19 cellular contexts compared by ENCODE assay signal in the genomic region with DNA sequence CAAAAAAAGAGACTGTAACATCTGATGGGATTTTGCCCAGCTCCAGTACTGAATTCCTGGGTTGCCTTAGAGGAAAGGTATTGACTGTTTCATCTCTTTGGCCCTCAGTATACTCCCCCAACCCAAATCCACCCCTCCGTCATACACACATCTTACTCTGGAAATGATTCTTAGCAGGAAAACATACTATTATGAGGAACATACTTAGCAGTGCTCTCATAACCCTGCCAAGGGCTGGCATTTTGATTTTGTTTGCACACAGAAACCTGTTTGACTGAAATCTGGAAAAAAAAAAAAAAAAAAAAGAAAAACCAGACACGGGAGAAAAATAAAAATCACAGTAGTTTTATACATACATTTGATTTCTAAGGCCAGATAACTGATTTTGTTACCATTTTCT. TPM values are rescaled to one million over a fixed set of nuclear protein-coding genes. Genes with fewer than 3 reads are reported as not detected.
DNase-seq lines count a peak whose midpoint lies in the region; ATAC-seq, FAIRE-seq and TF ChIP-seq lines count a peak whose summit lies in the region.
"Had no signal": no experiment of that assay in that cellular context is flagged by ENCODE, and none has a peak within 500 bp of the region (broad histone marks: within the 10 kb centered on the region; RNA-seq: fewer than 3 reads in every experiment).

No MANE protein-coding gene starts in this region.

- no TSS peak for BruUV-seq in HepG2 (replicated peaks; lab: Mats Ljungman, UMichigan)

- intact Hi-C loops in HepG2 (cut with micrococcal nuclease; ENCODE audit: unreplicated experiment) (no loop called here), prostate gland (cut with DNase I) (no loop called here)

- TF ChIP-seq POLR2A in HepG2 (IDR thresholded peaks at IDR 0.05; ENCODE audit: insufficient read depth in 1 of 2, low read depth in 2 of 2, low read length in 2 of 2) (no peak), prostate gland (IDR thresholded peaks at IDR 0.05) (no peak)

- TF ChIP-seq EP300 in HepG2 (IDR thresholded peaks at IDR 0.05; ENCODE audit: low read depth in 2 of 2, low read length in 2 of 2) (no peak), HepG2 (CRISPR knock-in tag; IDR thresholded peaks at IDR 0.05; ENCODE audit: borderline replicate concordance) (no peak)

- in situ Hi-C loops in HepG2 (cut with HindIII; ENCODE audit: extremely low pct_ligation_motif_present, low pct_unique_long_range_greater_than_20kb), result no loop called here

- no peaks in the 10 kb centered on the region for H3K79me2 ChIP-seq in HepG2 (ENCODE audit: insufficient read depth, low read length)
- no peaks in the 10 kb centered on the region for H3K79me2 ChIP-seq in smooth muscle cell (ENCODE audit: low read depth)

- H2AFZ ChIP-seq in HepG2 (ENCODE audit: low read length), result no peak overlapping the region
- H2AFZ ChIP-seq in smooth muscle cell (ENCODE audit: low read depth), result no peak overlapping the region

- H3K9me3 ChIP-seq in liver (ENCODE audit: control insufficient read depth in 4 of 4, low read length in 3 of 4) (no peaks in the 10 kb centered on the region), HepG2 (ENCODE audit: low read length) (no peaks in the 10 kb centered on the region), prostate gland (no peaks in the 10 kb centered on the region), smooth muscle cell (replicated peaks; ENCODE audit: low read depth) (no peaks in the 10 kb centered on the region)
- H3K9me3 ChIP-seq: BLaER1 had no signal

- POLR2A ChIA-PET in HepG2 (lab: Yijun Ruan, JAX), result no interaction called here

- H3K36me3 ChIP-seq in liver (ENCODE audit: control insufficient read depth in 4 of 4, insufficient read depth in 3 of 4, low read depth in 1 of 4, low read length in 3 of 4) (no peaks in the 10 kb centered on the region), HepG2 (replicated peaks in 1 of 2; ENCODE audit: control insufficient read depth in 1 of 2, insufficient read depth in 2 of 2, low read length in 2 of 2) (no peaks in the 10 kb centered on the region), prostate gland (no peaks in the 10 kb centered on the region), smooth muscle cell (ENCODE audit: low read depth) (no peaks in the 10 kb centered on the region)
- H3K36me3 ChIP-seq: BLaER1 had no signal

- no peaks in the 10 kb centered on the region for H4K20me1 ChIP-seq in HepG2 (ENCODE audit: insufficient read depth, low read length)
- no peaks in the 10 kb centered on the region for H4K20me1 ChIP-seq in smooth muscle cell (ENCODE audit: low read depth)
- H4K20me1 ChIP-seq: BLaER1 had no signal

- DNase-seq in HepG2 (ENCODE audit: low spot score) (no peak), left lobe of liver (ENCODE audit: low spot score) (no peak), prostate gland (ENCODE audit: low spot score) (peak; percentile 32), smooth muscle cell (lab: John Stamatoyannopoulos, UW; ENCODE audit: unreplicated experiment) (no peak), amygdala (lab: John Stamatoyannopoulos, UW) (no peak)
- DNase-seq: 8988T; CD8-positive, alpha-beta T cell; DMS 273 treated with DMSO at 0.1 percent for 48 hours; DMS53; DND-41; EL; H9; KG1 had no signal

- CTCF ChIA-PET in HepG2 (lab: Yijun Ruan, JAX; ENCODE audit: low intra/inter-chr PET ratio, low total read pairs), result no interaction called here

- no peak for ATAC-seq in HepG2
- ATAC-seq in left lobe of liver, result peak; percentile 21
- no peak for ATAC-seq in GM18519 (IDR thresholded peaks at IDR 0.05; ENCODE audit: low FRiP score, unreplicated experiment)
- ATAC-seq: CD8-positive, alpha-beta T cell had no signal

- no peak for TF ChIP-seq CTCF in liver (IDR thresholded peaks at IDR 0.05; ENCODE audit: low read depth, low read length, missing input control)
- TF ChIP-seq CTCF in HepG2 (CRISPR knock-in tag; IDR thresholded peaks at IDR 0.05), result no peak
- TF ChIP-seq CTCF in prostate gland (IDR thresholded peaks at IDR 0.05), result no peak
- TF ChIP-seq CTCF in smooth muscle cell (IDR thresholded peaks at IDR 0.05; ENCODE audit: borderline replicate concordance, insufficient read depth, poor library complexity, severe bottlenecking), result no peak

- no peak overlapping the region for H3K4me3 ChIP-seq in liver (ENCODE audit: low read depth in 1 of 3, low read length in 3 of 3)
- no peak overlapping the region for H3K4me3 ChIP-seq in HepG2 (replicated peaks in 1 of 3; ENCODE audit: insufficient read depth in 1 of 3, low read depth in 2 of 3, low read length in 3 of 3)
- no peak overlapping the region for H3K4me3 ChIP-seq in prostate gland
- H3K4me3 ChIP-seq in smooth muscle cell, result no peak overlapping the region
- H3K4me3 ChIP-seq: BLaER1 had no signal

- peaks cover 2 to 29% (median 26%) of the 10 kb centered on the region in 4 donors for H3K4me1 ChIP-seq in liver (ENCODE audit: control insufficient read depth in 4 of 4, insufficient read depth in 4 of 4, low read length in 3 of 4)
- no peaks in the 10 kb centered on the region for H3K4me1 ChIP-seq in HepG2 (ENCODE audit: insufficient read depth, low read length)
- no peaks in the 10 kb centered on the region for H3K4me1 ChIP-seq in prostate gland (replicated peaks)
- no peaks in the 10 kb centered on the region for H3K4me1 ChIP-seq in smooth muscle cell (ENCODE audit: low read depth)
- H3K4me1 ChIP-seq: BLaER1 had no signal

- no peaks in the 10 kb centered on the region for H3F3A ChIP-seq in smooth muscle cell (ENCODE audit: low read depth)

- FAIRE-seq in HepG2 (lab: Jason Lieb, UNC), result no peak
- FAIRE-seq: G401.6, GM12891, H1 had no signal

- H3K27me3 ChIP-seq in liver (ENCODE audit: control insufficient read depth in 4 of 4, insufficient read depth in 4 of 4, low read length in 3 of 4) (peaks cover 0 to 2% (median 0%) of the 10 kb centered on the region in 4 donors), HepG2 (ENCODE audit: control insufficient read depth in 1 of 2, insufficient read depth in 2 of 2, low read length in 2 of 2) (no peaks in the 10 kb centered on the region), prostate gland (replicated peaks; ENCODE audit: insufficient read depth) (no peaks in the 10 kb centered on the region), smooth muscle cell (ENCODE audit: low read depth) (no peaks in the 10 kb centered on the region)
- H3K27me3 ChIP-seq: BLaER1 had no signal

- WGBS in liver, result 45% methylated on average over 2 of the region's 2 CpGs
- 25% methylated on average over 2 of the region's 2 CpGs for WGBS in HepG2 (ENCODE audit: low lambda C conversion rate)
- WGBS in prostate gland, result 52% methylated on average over 2 of the region's 2 CpGs
- WGBS in smooth muscle cell (ENCODE audit: low lambda C conversion rate), result 73% methylated on average over 2 of the region's 2 CpGs

- H3K4me2 ChIP-seq in HepG2 (ENCODE audit: low read depth, low read length) (no peak overlapping the region), smooth muscle cell (no peak overlapping the region)
- H3K4me2 ChIP-seq: BLaER1 had no signal

- H3K9ac ChIP-seq in liver (ENCODE audit: low read depth in 1 of 2, low read length in 2 of 2) (peak overlapping the region in 1 of 2 donors; percentile 31), HepG2 (ENCODE audit: insufficient read depth, low read depth, low read length) (no peak overlapping the region), smooth muscle cell (ENCODE audit: low read depth) (no peak overlapping the region)
- H3K9ac ChIP-seq: BLaER1 had no signal

- TF ChIP-seq RAD21 in liver (IDR thresholded peaks at IDR 0.05) (no peak), HepG2 (CRISPR knock-in tag; IDR thresholded peaks at IDR 0.05) (no peak)

- H3K27ac ChIP-seq in liver (ENCODE audit: low read depth in 1 of 2, low read length in 2 of 2), result peak overlapping the region; percentile 68 to 77
- H3K27ac ChIP-seq in HepG2 (ENCODE audit: extremely low read length, insufficient read depth, low read length), result no peak overlapping the region
- H3K27ac ChIP-seq in prostate gland, result no peak overlapping the region
- H3K27ac ChIP-seq in smooth muscle cell (ENCODE audit: low read depth), result no peak overlapping the region
- H3K27ac ChIP-seq: BLaER1 had no signal

TF ChIP-seq in liver, 16 proteins besides CTCF, POLR2A, EP300 and RAD21 (continues in another document):
- TF ChIP-seq, protein P1, sequence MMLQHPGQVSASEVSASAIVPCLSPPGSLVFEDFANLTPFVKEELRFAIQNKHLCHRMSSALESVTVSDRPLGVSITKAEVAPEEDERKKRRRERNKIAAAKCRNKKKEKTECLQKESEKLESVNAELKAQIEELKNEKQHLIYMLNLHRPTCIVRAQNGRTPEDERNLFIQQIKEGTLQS (IDR thresholded peaks at IDR 0.05), result no peak

TF ChIP-seq in HepG2, 621 proteins besides CTCF, POLR2A, EP300 and RAD21 (continues in another document):
- no peak for TF ChIP-seq MEIS1 (CRISPR knock-in tag; IDR thresholded peaks at IDR 0.05; ENCODE audit: borderline replicate concordance)

RNA-seq across cellular contexts. Expression of a gene that starts 19.4 kb away (rescaled TPM):
- total RNA-seq in liver (10 to 100 TPM in 1 of 2 donors, 1 to 10 TPM in 1; 2.8 to 67.4 TPM), HepG2 (2016; rRNA removed; fragmentation: Illumina TruSeq; extraction: Trizol) (not detected in 2 replicates), left lobe of liver (74.4 TPM), prostate gland (100 to 1,000 TPM in 1 of 2 donors, 10 to 100 TPM in 1; 77.4 to 119 TPM), smooth muscle cell (2.4 and 2.7 TPM in 2 replicates)
- polyA plus RNA-seq in liver (10 to 100 TPM; 11.9 to 33.9 TPM), HepG2 (2011; rRNA removed) (not detected in 2 replicates), smooth muscle cell (0.72 and 1.3 TPM in 2 replicates)
- not detected in 2 replicates for total RNA-seq in HepG2 (2016; cell fraction: cytosol; rRNA removed; fragmentation: Illumina TruSeq; extraction: Trizol; ENCODE audit: low read depth)
- not detected in 2 replicates for total RNA-seq in HepG2 (2016; cell fraction: insoluble cytoplasmic fraction; rRNA removed; fragmentation: Illumina TruSeq; extraction: Trizol)
- not detected in 2 replicates for total RNA-seq in HepG2 (2016; cell fraction: membrane; rRNA removed; fragmentation: Illumina TruSeq; extraction: Trizol)
- not detected in 2 replicates for total RNA-seq in HepG2 (2016; cell fraction: nucleus; rRNA removed; fragmentation: Illumina TruSeq; extraction: Trizol)
- not detected in 2 replicates for polyA plus RNA-seq in HepG2 (2011; cell fraction: cytosol; rRNA removed)
- not detected in 2 replicates for polyA plus RNA-seq in HepG2 (2011; cell fraction: nucleus; rRNA removed)
- not detected in 2 replicates for polyA plus RNA-seq in HepG2 (2012)
- not detected in 2 replicates for polyA plus RNA-seq in HepG2 (2016; cell fraction: cytosol; fragmentation: Illumina TruSeq; extraction: Trizol; ENCODE audit: low read depth)
- polyA plus RNA-seq in HepG2 (2016; cell fraction: insoluble cytoplasmic fraction; fragmentation: Illumina TruSeq; extraction: Trizol; ENCODE audit: low read depth), result not detected in 2 replicates
- not detected in 2 replicates for polyA plus RNA-seq in HepG2 (2016; cell fraction: membrane; fragmentation: Illumina TruSeq; extraction: Trizol; ENCODE audit: low read depth)
- polyA plus RNA-seq in HepG2 (2016; cell fraction: nucleus; fragmentation: Illumina TruSeq; extraction: Trizol; ENCODE audit: insufficient read depth, low read depth), result not detected in 2 replicates
- not detected in 2 replicates for polyA minus RNA-seq in HepG2 (2011; rRNA and poly(A)+ RNA removed; ENCODE audit: low replicate concordance)
- polyA minus RNA-seq in HepG2 (2011; cell fraction: cytosol; rRNA and poly(A)+ RNA removed), result not detected in 2 replicates
- polyA minus RNA-seq in HepG2 (2011; cell fraction: nucleus; rRNA and poly(A)+ RNA removed), result not detected in 2 replicates
- total RNA-seq: CD8-positive, alpha-beta T cell had no signal

Comparison
In these comparisons a context has a peak if more than half of its experiments do, and no peak if none do; other contexts are left out.
1. H3K27ac ChIP-seq: peak in liver (2 of 2); none in HepG2 (single experiment), prostate gland (0 of 2) and smooth muscle cell (single experiment).